ENCODE assay signal across 8 cellular contexts in the genomic region with DNA sequence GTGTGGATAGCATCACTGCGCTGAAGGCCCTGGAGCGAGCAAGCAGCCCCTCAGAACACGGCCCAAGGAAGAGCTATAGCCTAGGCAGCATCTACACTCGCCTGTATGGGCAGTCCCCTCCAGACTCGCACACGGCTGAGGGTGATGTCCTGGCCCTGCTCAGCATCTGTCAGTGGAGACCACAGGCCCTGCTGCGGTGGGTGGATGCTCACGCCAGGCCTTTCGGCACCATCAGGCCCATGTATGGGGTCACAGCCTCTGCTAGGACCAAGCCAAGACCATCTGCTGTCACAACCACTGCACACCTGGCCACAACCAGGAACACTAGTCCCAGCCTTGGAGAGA. TPM values are rescaled to one million over a fixed set of nuclear protein-coding genes. Genes with fewer than 3 reads are reported as not detected.
DNase-seq lines count a peak whose midpoint lies in the region; ATAC-seq and TF ChIP-seq lines count a peak whose summit lies in the region.

No MANE protein-coding gene starts in this region.

- H3K4me3 ChIP-seq in adipocyte (ENCODE audit: low read length) (peak overlapping the region; percentile 91), lung (peak overlapping the region; percentile 48), thyroid gland (replicated peaks in 1 of 3) (peak overlapping the region in 1 of 3 donors; percentile 28)

- intact Hi-C loops in thyroid gland (cut with DNase I) = loop anchor here (5.0 kb wide), 1 partner anchor 35 kb away; the partner anchor contains the start of gene SHISA5

- peak overlapping the region; percentile 93 for H3K9ac ChIP-seq in adipocyte (ENCODE audit: low read length)

- 65 to 83% methylated on average over 9 of the region's 9 CpGs for WGBS in lung, 2 donors
- 56% methylated on average over 7 of the region's 9 CpGs; no CpG with 5 or more reads in 1 of the 2 donors for WGBS in thyroid gland, 2 donors

- peaks cover 35% of the 10 kb centered on the region for H3K4me1 ChIP-seq in adipocyte (ENCODE audit: control insufficient read depth, insufficient read depth, low read length)
- H3K4me1 ChIP-seq in lung (ENCODE audit: control insufficient read depth in 2 of 2, insufficient read depth in 2 of 2, low read length in 2 of 2) = peaks cover 0 to 36% of the 10 kb centered on the region in 2 donors
- H3K4me1 ChIP-seq in thyroid gland = peaks cover 26 to 61% of the 10 kb centered on the region in 2 donors

- H3K9me3 ChIP-seq in adipocyte (ENCODE audit: control insufficient read depth, low read length) (no peaks in the 10 kb centered on the region), lung (ENCODE audit: control insufficient read depth in 2 of 2, insufficient read depth in 1 of 2, low read length in 1 of 2) (no peaks in the 10 kb centered on the region), thyroid gland (no peaks in the 10 kb centered on the region)

- H3K36me3 Mint-ChIP-seq in activated T-cell treated with anti-CD3 and anti-CD28 coated beads, Interleukin-2, amount 50 U/mL, for 4 hours (ENCODE audit: insufficient read depth) = peaks cover 22% of the 10 kb centered on the region

- peaks cover 51% of the 10 kb centered on the region for H3K4me1 Mint-ChIP-seq in activated T-cell treated with anti-CD3 and anti-CD28 coated beads, Interleukin-2, amount 50 U/mL, for 4 hours (ENCODE audit: low read depth)

- H3K36me3 ChIP-seq in adipocyte (ENCODE audit: control insufficient read depth, insufficient read depth, low read length, severe bottlenecking) (peaks cover 27% of the 10 kb centered on the region), lung (ENCODE audit: control insufficient read depth in 2 of 2, insufficient read depth in 2 of 2, low read length in 2 of 2) (peaks cover 0 to 26% of the 10 kb centered on the region in 2 donors), thyroid gland (peaks cover 13 to 14% of the 10 kb centered on the region in 2 donors)

- TF ChIP-seq POLR2A in thyroid gland (IDR thresholded peaks at IDR 0.05) = no peak

- H3K4me3 Mint-ChIP-seq in activated T-cell treated with anti-CD3 and anti-CD28 coated beads, Interleukin-2, amount 50 U/mL, for 4 hours = peak overlapping the region; percentile 92

- no peak for ATAC-seq in activated T-cell treated with anti-CD3 and anti-CD28 coated beads, Interleukin-2, amount 50 U/mL, for 4 hours
- ATAC-seq in lung (ENCODE audit: insufficient read depth, low FRiP score) = no peak
- ATAC-seq in GM18861 (IDR thresholded peaks at IDR 0.05; ENCODE audit: unreplicated experiment) = no peak

- H3K27me3 ChIP-seq in adipocyte (replicated peaks; ENCODE audit: control insufficient read depth, insufficient read depth, low read length) = no peaks in the 10 kb centered on the region
- no peaks in the 10 kb centered on the region for H3K27me3 ChIP-seq in lung (ENCODE audit: control insufficient read depth, insufficient read depth)
- H3K27me3 ChIP-seq in thyroid gland = no peaks in the 10 kb centered on the region

- no peak for DNase-seq in activated T-cell treated with anti-CD3 and anti-CD28 coated beads, Interleukin-2, amount 50 U/mL, for 4 hours
- DNase-seq in activated T-cell treated with anti-CD3 and anti-CD28 coated beads for 4 hours = no peak
- no peak for DNase-seq in adipocyte (ENCODE audit: low read depth)
- DNase-seq in lung (ENCODE audit: low spot score) = no peak
- no peak for DNase-seq in thyroid gland
- DNase-seq in DMS153 treated with DMSO at 0.1 percent for 48 hours (lab: John Stamatoyannopoulos, UW; ENCODE audit: unreplicated experiment) = no peak
- DNase-seq in HPDE6-E6E7 (ENCODE audit: extremely low spot score) = no peak

- H3K27ac ChIP-seq in lung (ENCODE audit: low read depth in 1 of 2, low read length in 1 of 2) (peak overlapping the region; percentile 97 to 98), thyroid gland (peak overlapping the region; percentile 99 to 100 (median 100))

- H3K27me3 Mint-ChIP-seq in activated T-cell treated with anti-CD3 and anti-CD28 coated beads, Interleukin-2, amount 50 U/mL, for 4 hours (ENCODE audit: low read depth) = no peaks in the 10 kb centered on the region

- no peaks in the 10 kb centered on the region for H3K9me3 Mint-ChIP-seq in activated T-cell treated with anti-CD3 and anti-CD28 coated beads, Interleukin-2, amount 50 U/mL, for 4 hours

- TF ChIP-seq CTCF in lung (IDR thresholded peaks at IDR 0.05; ENCODE audit: control extremely low read depth, extremely low read depth) = no peak
- TF ChIP-seq CTCF in thyroid gland (IDR thresholded peaks at IDR 0.05) = no peak

RNA-seq across cellular contexts. Expression of gene ATRIP, which starts 20.5 kb away (rescaled TPM):
- total RNA-seq in activated T-cell treated with anti-CD3 and anti-CD28 coated beads, Interleukin-2, amount 50 U/mL, for 4 hours = 10 to 100 TPM; 17.3 to 17.6 (median 17.5) TPM
- 1 to 10 TPM; 7.1 to 7.6 TPM for total RNA-seq in lung
- 1 to 10 TPM; 4.8 to 5.4 TPM for polyA plus RNA-seq in lung
- 10 to 100 TPM in 2 of 4 donors, 1 to 10 TPM in 2; 8.4 to 13.9 (median 11.0) TPM for total RNA-seq in thyroid gland

RNA-seq across cellular contexts. Expression of gene TMA7, which starts 27.0 kb away (rescaled TPM):
- 100 to 1,000 TPM; 306 to 337 (median 326) TPM for total RNA-seq in activated T-cell treated with anti-CD3 and anti-CD28 coated beads, Interleukin-2, amount 50 U/mL, for 4 hours
- total RNA-seq in lung (100 to 1,000 TPM; 152 to 176 TPM), thyroid gland (100 to 1,000 TPM; 133 to 413 (median 301) TPM)
- 100 to 1,000 TPM; 302 to 985 TPM for polyA plus RNA-seq in lung

RNA-seq across cellular contexts. Expression of gene CCDC51, which starts 27.2 kb away (rescaled TPM):
- 10 to 100 TPM; 21.7 to 29.4 (median 24.7) TPM for total RNA-seq in activated T-cell treated with anti-CD3 and anti-CD28 coated beads, Interleukin-2, amount 50 U/mL, for 4 hours
- total RNA-seq in lung = 10 to 100 TPM in 1 of 2 donors, 1 to 10 TPM in 1; 8.4 to 14.4 TPM
- polyA plus RNA-seq in lung = 10 to 100 TPM in 1 of 2 donors, 1 to 10 TPM in 1; 6.6 to 13.8 TPM
- total RNA-seq in thyroid gland = 10 to 100 TPM in 3 of 4 donors, 1 to 10 TPM in 1; 8.6 to 17.0 (median 15.0) TPM

RNA-seq across cellular contexts. Expression of gene SHISA5, which starts 36.9 kb away (rescaled TPM):
- 10 to 100 TPM; 59.9 to 88.8 (median 62.7) TPM for total RNA-seq in activated T-cell treated with anti-CD3 and anti-CD28 coated beads, Interleukin-2, amount 50 U/mL, for 4 hours
- total RNA-seq in lung = 100 to 1,000 TPM in 1 of 2 donors, 10 to 100 TPM in 1; 70.5 to 184 TPM
- 100 to 1,000 TPM in 1 of 2 donors, 10 to 100 TPM in 1; 87.2 to 176 TPM for polyA plus RNA-seq in lung
- 100 to 1,000 TPM in 3 of 4 donors, 10 to 100 TPM in 1; 100.0 to 120 (median 109) TPM for total RNA-seq in thyroid gland

RNA-seq across cellular contexts. Expression of gene PLXNB1, which starts 37.2 kb away (rescaled TPM):
- total RNA-seq in activated T-cell treated with anti-CD3 and anti-CD28 coated beads, Interleukin-2, amount 50 U/mL, for 4 hours = 1 to 10 TPM; 6.0 to 7.2 (median 6.8) TPM
- total RNA-seq in lung (100 to 1,000 TPM in 1 of 2 donors, 10 to 100 TPM in 1; 89.8 to 123 TPM), thyroid gland (100 to 1,000 TPM; 126 to 216 (median 138) TPM)
- 10 to 100 TPM; 36.0 to 82.4 TPM for polyA plus RNA-seq in lung
